21 cellular contexts compared by ENCODE assay signal in the genomic region with DNA sequence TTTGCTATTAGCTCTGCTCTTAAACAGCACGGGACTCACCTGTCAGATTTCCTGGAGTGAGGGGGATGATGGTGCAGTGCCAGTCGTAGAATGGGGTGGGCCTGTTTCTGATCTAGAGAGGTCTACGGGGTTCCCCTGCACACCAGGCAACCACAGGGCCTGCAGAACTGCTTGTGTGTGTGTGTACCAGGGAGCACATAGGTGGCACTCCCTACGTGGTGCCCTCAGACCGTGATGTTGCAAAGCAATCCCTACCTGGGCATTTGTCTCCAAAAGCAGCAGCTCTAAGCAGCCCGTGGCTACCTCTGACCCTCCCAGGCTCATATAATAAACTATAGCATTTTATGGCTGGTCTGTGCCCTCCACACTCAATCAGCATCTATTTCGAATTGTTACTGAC. TPM values are rescaled to one million over a fixed set of nuclear protein-coding genes. Genes with fewer than 3 reads are reported as not detected.
DNase-seq lines count a peak whose midpoint lies in the region; ATAC-seq and TF ChIP-seq lines count a peak whose summit lies in the region.
"Had no signal": no experiment of that assay in that cellular context is flagged by ENCODE, and none has a peak within 500 bp of the region (broad histone marks: within the 10 kb centered on the region; RNA-seq: fewer than 3 reads in every experiment).

No MANE protein-coding gene starts in this region.

- H3K27me3 ChIP-seq in Peyer's patch: no peaks in the 10 kb centered on the region
- H3K27me3 ChIP-seq in mesenchymal stem cell (ENCODE audit: control insufficient read depth in 1 of 2, insufficient read depth in 1 of 2, low read length in 2 of 2): no peaks in the 10 kb centered on the region
- H3K27me3 ChIP-seq in stomach: no peaks in the 10 kb centered on the region
- H3K27me3 ChIP-seq: SJSA1 had no signal

- H3K27ac ChIP-seq in Peyer's patch (peak overlapping the region in 1 of 4 donors; percentile 19), caudate nucleus (ENCODE audit: low read depth, low read length) (peak overlapping the region; percentile 77), mesenchymal stem cell (ENCODE audit: low read length, poor library complexity, severe bottlenecking) (no peak overlapping the region), stomach (peak overlapping the region; percentile 38 to 64 (median 52))
- H3K27ac ChIP-seq: SJSA1 had no signal

- no peak overlapping the region for H3K4ac ChIP-seq in mesenchymal stem cell (ENCODE audit: low read depth in 1 of 2, low read length in 2 of 2)

- H3K14ac ChIP-seq in mesenchymal stem cell (ENCODE audit: low read length in 2 of 2): no peak overlapping the region

- intact Hi-C loops in stomach (cut with DNase I; ENCODE audit: low total_unique reads): no loop called here

- H3K23ac ChIP-seq in mesenchymal stem cell (ENCODE audit: low read length in 2 of 2): no peak overlapping the region

- H3K27ac Mint-ChIP-seq in stimulated activated naive B cell treated with anti-CD40 and anti-IgM and Interleukin-4, amounts not matched to agents 10 μg/mL and 1 μg/mL and 100 μg/mL, for 72 hours: no peak overlapping the region
- H3K27ac Mint-ChIP-seq: activated naive CD8-positive, alpha-beta T cell had no signal

- TF ChIP-seq CTCF in Peyer's patch (IDR thresholded peaks at IDR 0.05): no peak
- TF ChIP-seq CTCF in stomach (IDR thresholded peaks at IDR 0.05): no peak

- H2AK5ac ChIP-seq in mesenchymal stem cell (ENCODE audit: low read length, severe bottlenecking): no peak overlapping the region

- H3K79me1 ChIP-seq in mesenchymal stem cell (replicated peaks; ENCODE audit: low read length, poor library complexity, severe bottlenecking): peaks cover 68% of the 10 kb centered on the region

- H3K9me3 Mint-ChIP-seq in stimulated activated naive B cell treated with anti-CD40 and anti-IgM and Interleukin-4, amounts not matched to agents 10 μg/mL and 1 μg/mL and 100 μg/mL, for 72 hours: no peaks in the 10 kb centered on the region
- H3K9me3 Mint-ChIP-seq: H9 had no signal

- H2AFZ ChIP-seq in mesenchymal stem cell (ENCODE audit: low read depth, low read length): no peak overlapping the region

- H4K8ac ChIP-seq in mesenchymal stem cell (ENCODE audit: low read length): peak overlapping the region; percentile 33

- H3K4me1 ChIP-seq in Peyer's patch: peaks cover 0 to 51% (median 2%) of the 10 kb centered on the region in 4 donors
- H3K4me1 ChIP-seq in mesenchymal stem cell (ENCODE audit: control insufficient read depth, insufficient read depth, low read depth, low read length): peaks cover 7% of the 10 kb centered on the region
- peaks cover 54 to 69% (median 60%) of the 10 kb centered on the region in 4 donors for H3K4me1 ChIP-seq in stomach
- H3K4me1 ChIP-seq: SJSA1 had no signal

- H3K36me3 Mint-ChIP-seq in stimulated activated naive B cell treated with anti-CD40 and anti-IgM and Interleukin-4, amounts not matched to agents 10 μg/mL and 1 μg/mL and 100 μg/mL, for 72 hours: peaks cover 20 to 55% of the 10 kb centered on the region in 2 donors

- H2BK15ac ChIP-seq in mesenchymal stem cell (ENCODE audit: low read depth, poor library complexity, severe bottlenecking): no peak overlapping the region

- H3K18ac ChIP-seq in mesenchymal stem cell (ENCODE audit: low read depth in 1 of 2, low read length in 2 of 2): no peak overlapping the region

- no peaks in the 10 kb centered on the region for H3K27me3 Mint-ChIP-seq in stimulated activated naive B cell treated with anti-CD40 and anti-IgM and Interleukin-4, amounts not matched to agents 10 μg/mL and 1 μg/mL and 100 μg/mL, for 72 hours
- H3K27me3 Mint-ChIP-seq: activated naive CD8-positive, alpha-beta T cell had no signal

- no peak for TF ChIP-seq EP300 in stomach (IDR thresholded peaks at IDR 0.05)

- peak overlapping the region in 1 of 2 experiments; percentile 24 for H2BK12ac ChIP-seq in mesenchymal stem cell (ENCODE audit: low read length in 2 of 2)

- peaks cover 14 to 22% of the 10 kb centered on the region in 2 donors for H3K4me1 Mint-ChIP-seq in stimulated activated naive B cell treated with anti-CD40 and anti-IgM and Interleukin-4, amounts not matched to agents 10 μg/mL and 1 μg/mL and 100 μg/mL, for 72 hours

- no peak overlapping the region for H3K4me2 ChIP-seq in mesenchymal stem cell (ENCODE audit: low read length, poor library complexity, severe bottlenecking)
- H3K4me2 ChIP-seq: smooth muscle cell had no signal

- no peak overlapping the region for H3K9ac ChIP-seq in mesenchymal stem cell (ENCODE audit: low read length)

- TF ChIP-seq POLR2A in Peyer's patch (IDR thresholded peaks at IDR 0.05) (no peak), stomach (IDR thresholded peaks at IDR 0.05) (no peak)

- no peaks in the 10 kb centered on the region for H3K9me3 ChIP-seq in Peyer's patch
- H3K9me3 ChIP-seq in mesenchymal stem cell (ENCODE audit: control insufficient read depth, low read length): no peaks in the 10 kb centered on the region
- no peaks in the 10 kb centered on the region for H3K9me3 ChIP-seq in stomach
- H3K9me3 ChIP-seq: SJSA1 had no signal

- no peak overlapping the region for H3K4me3 Mint-ChIP-seq in stimulated activated naive B cell treated with anti-CD40 and anti-IgM and Interleukin-4, amounts not matched to agents 10 μg/mL and 1 μg/mL and 100 μg/mL, for 72 hours
- H3K4me3 Mint-ChIP-seq: activated naive CD8-positive, alpha-beta T cell; H9 had no signal

- ATAC-seq in stimulated activated naive B cell treated with anti-CD40 and anti-IgM and Interleukin-4, amounts not matched to agents 10 μg/mL and 1 μg/mL and 100 μg/mL, for 72 hours (replicated peaks): no peak
- ATAC-seq: K562, Panc1 had no signal

- H2BK120ac ChIP-seq in mesenchymal stem cell (ENCODE audit: low read depth, low read length): no peak overlapping the region

- H2BK5ac ChIP-seq in mesenchymal stem cell (ENCODE audit: low read depth, low read length, poor library complexity, severe bottlenecking): no peak overlapping the region

- 99% methylated on average over 6 of the region's 7 CpGs for WGBS in mesenchymal stem cell
- 70 to 76% (median 74%) methylated on average over 7 of the region's 7 CpGs for WGBS in stomach, 5 donors

- H3K36me3 ChIP-seq in Peyer's patch: peaks cover 0 to 38% (median 0%) of the 10 kb centered on the region in 3 donors
- H3K36me3 ChIP-seq in mesenchymal stem cell (ENCODE audit: control insufficient read depth in 1 of 2, insufficient read depth in 2 of 2, low read depth in 1 of 2, low read length in 2 of 2): peaks cover 43 to 50% of the 10 kb centered on the region in 2 experiments
- H3K36me3 ChIP-seq in stomach: peaks cover 12 to 70% (median 62%) of the 10 kb centered on the region in 4 donors

- DNase-seq in Peyer's patch (peak in 2 of 3 donors; percentile 26 to 35), caudate nucleus (lab: John Stamatoyannopoulos, UW) (no peak), mesenchymal stem cell (no peak), stomach (no peak), anterior cingulate cortex (lab: John Stamatoyannopoulos, UW) (no peak), HK-2 (ENCODE audit: unreplicated experiment) (no peak)
- no peak for DNase-seq in stimulated activated naive B cell treated with anti-CD40 and anti-IgM and Interleukin-4, amounts not matched to agents 10 μg/mL and 1 μg/mL and 100 μg/mL, for 72 hours
- DNase-seq: activated CD4-positive, alpha-beta T cell treated with anti-CD3 and anti-CD28 coated beads, Interleukin-2, amount 50 U/mL, for 48 hours; central memory CD4-positive, alpha-beta T cell; DMS79 treated with DMSO at 0.1 percent for 48 hours; GF-D8; H9; NCI-H2029 treated with DMSO at 0.1 percent for 48 hours; NCI-H226; NCI-H69; stimulated activated CD4-positive, alpha-beta T cell treated with anti-CD3 and anti-CD28 coated beads, Interleukin-2, amount 100 ng/mL, for 24 hours had no signal

- H4K91ac ChIP-seq in mesenchymal stem cell (ENCODE audit: low read length): no peak overlapping the region

- H3K4me3 ChIP-seq in Peyer's patch (no peak overlapping the region), mesenchymal stem cell (ENCODE audit: insufficient read depth in 1 of 2, low read depth in 1 of 2, low read length in 2 of 2) (no peak overlapping the region), stomach (no peak overlapping the region)
- H3K4me3 ChIP-seq: K562, SJSA1, smooth muscle cell had no signal

RNA-seq across cellular contexts. Expression of a gene that starts 38.5 kb away (rescaled TPM):
- total RNA-seq in Peyer's patch: 100 to 1,000 TPM; 141 to 305 (median 291) TPM
- 112 TPM for polyA plus RNA-seq in mesenchymal stem cell (2013, experiment 1 of 2)
- polyA plus RNA-seq in mesenchymal stem cell (2013, experiment 2 of 2): 112 TPM
- total RNA-seq in stomach: 100 to 1,000 TPM; 145 to 518 (median 261) TPM
- polyA plus RNA-seq in stomach: 100 to 1,000 TPM in 2 of 3 donors, 10 to 100 TPM in 1; 80.2 to 123 (median 114) TPM

Comparison
In these comparisons a context has a peak if more than half of its experiments do, and no peak if none do; other contexts are left out.
1. DNase-seq: peak in Peyer's patch (2 of 3); none in caudate nucleus (0 of 61), mesenchymal stem cell (single experiment), stomach (single experiment), stimulated activated naive B cell treated with anti-CD40 and anti-IgM and Interleukin-4, amounts not matched to agents 10 μg/mL and 1 μg/mL and 100 μg/mL, for 72 hours (single experiment), anterior cingulate cortex (0 of 58) and HK-2 (single experiment).